27 cellular contexts compared by ENCODE assay signal in the genomic region with DNA sequence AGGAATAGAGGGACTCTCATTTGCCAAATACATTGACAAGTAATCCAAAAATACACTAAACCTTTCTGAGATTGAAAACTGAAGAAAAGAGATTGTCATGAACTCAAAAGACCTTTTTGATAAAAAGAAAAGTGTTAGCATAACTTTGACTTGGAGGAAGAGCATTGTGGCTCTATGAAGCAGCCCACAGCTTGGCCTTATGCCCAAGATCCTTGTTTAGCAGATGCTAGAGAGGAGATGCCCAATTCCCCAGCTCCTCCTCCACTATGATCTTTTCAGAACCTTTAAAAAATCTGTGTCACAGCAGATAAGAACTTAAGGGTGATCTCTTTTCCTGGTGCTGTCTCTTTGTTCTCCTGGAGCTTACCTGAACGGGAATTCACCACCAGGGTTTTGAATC. TPM values are rescaled to one million over a fixed set of nuclear protein-coding genes. Genes with fewer than 3 reads are reported as not detected.
"Had no signal": no experiment of that assay in that cellular context is flagged by ENCODE, and none has a peak within 500 bp of the region (broad histone marks: within the 10 kb centered on the region; RNA-seq: fewer than 3 reads in every experiment).

No MANE protein-coding gene starts in this region.

- H3K27me3 ChIP-seq: adrenal gland had no signal

- H3K9me3 ChIP-seq: adrenal gland had no signal

- DNase-seq: activated CD4-positive, alpha-beta T cell treated with anti-CD3 and anti-CD28 coated beads for 4 hours; activated CD8-positive, alpha-beta memory T cell treated with anti-CD3 and anti-CD28 coated beads, Interleukin-2, amount 50 U/mL, for 4 hours; activated CD8-positive, alpha-beta T cell treated with anti-CD3 and anti-CD28 coated beads for 36 hours; activated gamma-delta T cell treated with Interleukin-2 at 50 U/mL for 16 hours; activated naive CD4-positive, alpha-beta T cell treated with anti-CD3 and anti-CD28 coated beads, Interleukin-2, amount 10 ng/mL, durations not matched to agents 7 days and 5 days; activated naive CD8-positive, alpha-beta T cell treated with anti-CD3 and anti-CD28 coated beads for 36 hours; activated T-cell treated with anti-CD3 and anti-CD28 coated beads, Interleukin-2, amount 50 U/mL, for 72 hours; adrenal gland; anterior cingulate cortex; Karpas-422; NCI-H1092 treated with DMSO at 0.1 percent for 48 hours; NCI-H1417 treated with DMSO at 0.1 percent for 48 hours; NCI-H187; NCI-H2081; NCI-H510A treated with DMSO at 0.1 percent for 48 hours; NCI-H69; NK-92 treated with Interleukin-12 subunit alpha and Interleukin-12 subunit beta, amount 100 ng/mL, for 24 hours; OCI-M1; RPMI8226; T-cell; T-helper 2 cell; T1000 had no signal

- H3K36me3 ChIP-seq: adrenal gland had no signal

- H3K27ac ChIP-seq: adrenal gland, SK-N-MC, VCaP had no signal

- H3K4me3 ChIP-seq: adrenal gland, K562, SK-N-MC had no signal

RNA-seq across cellular contexts. Expression of a gene that starts 42.3 kb away (rescaled TPM):
- total RNA-seq: activated CD8-positive, alpha-beta T cell treated with anti-CD3 and anti-CD28 coated beads for 36 hours; activated naive CD8-positive, alpha-beta T cell treated with anti-CD3 and anti-CD28 coated beads for 36 hours; activated T-cell treated with anti-CD3 and anti-CD28 coated beads, Interleukin-2, amount 50 U/mL, for 72 hours; activated T-helper 2 cell treated with anti-CD3 and anti-CD28 coated beads, Interferon-gamma antibody, Interleukin-2, Interleukin-4, amounts not matched to agents 10 μg/mL and 5 μg/mL and 100 μg/mL, durations not matched to agents 14 hours and 24 hours and 36 hours; adrenal gland; K562; Right ventricle myocardium inferior; T-cell had no signal
- polyA plus RNA-seq: K562 had no signal
